ENCODE assay signal across 9 cellular contexts in genomic region chr11:60378359-60378758, GRCh38. TPM values are rescaled to one million over a fixed set of nuclear protein-coding genes. Genes with fewer than 3 reads are reported as not detected.
A peak's percentile ranks its signal among the peaks of the same experiment; 100 is the strongest.
DNase-seq lines count a peak whose midpoint lies in the region; ATAC-seq, FAIRE-seq and TF ChIP-seq lines count a peak whose summit lies in the region.
"Had no signal": no experiment of that assay in that cellular context is flagged by ENCODE, and none has a peak within 500 bp of the region (broad histone marks: within the 10 kb centered on the region; RNA-seq: fewer than 3 reads in every experiment).

A gene with protein sequence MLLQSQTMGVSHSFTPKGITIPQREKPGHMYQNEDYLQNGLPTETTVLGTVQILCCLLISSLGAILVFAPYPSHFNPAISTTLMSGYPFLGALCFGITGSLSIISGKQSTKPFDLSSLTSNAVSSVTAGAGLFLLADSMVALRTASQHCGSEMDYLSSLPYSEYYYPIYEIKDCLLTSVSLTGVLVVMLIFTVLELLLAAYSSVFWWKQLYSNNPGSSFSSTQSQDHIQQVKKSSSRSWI (plus strand): TSS chr11:60378532. CDS start chr11:60383142, 4,610 bp downstream.

- H3K4me1 ChIP-seq in body of pancreas = no peaks in the 10 kb centered on the region

- H3K4me3 ChIP-seq in body of pancreas = no peak within 1 kb of the TSS
- peak within 1 kb of the TSS in 5 of 7 experiments; percentile 3 to 22 (median 12) for H3K4me3 ChIP-seq in skin epidermis
- no peak within 1 kb of the TSS for H3K4me3 ChIP-seq in H7 (ENCODE audit: insufficient read depth, low read depth, low read length)

- no peaks in the 10 kb centered on the region for H3K27me3 ChIP-seq in body of pancreas
- no peaks in the 10 kb centered on the region for H3K27me3 ChIP-seq in H7 (ENCODE audit: control insufficient read depth, insufficient read depth, low read length)

- 46 to 67% methylated on average over 3 of the region's 3 CpGs for WGBS in body of pancreas, 2 donors

- H3K36me3 ChIP-seq in body of pancreas (replicated peaks in 1 of 2; ENCODE audit: insufficient read depth in 1 of 2, low read depth in 2 of 2) (no peaks in the 10 kb centered on the region), H7 (replicated peaks; ENCODE audit: control insufficient read depth, insufficient read depth, low read length) (no peaks in the 10 kb centered on the region)

- no peak for TF ChIP-seq CTCF in body of pancreas (IDR thresholded peaks at IDR 0.05)

- FAIRE-seq in HTR-8/SVneo (lab: Jason Lieb, UNC) = no peak
- FAIRE-seq: TTC549 had no signal

- peak in 2 of 3 donors; percentile 36 to 68 for TF ChIP-seq POLR2A in body of pancreas (IDR thresholded peaks at IDR 0.05)

- DNase-seq in AML-193 (lab: John Stamatoyannopoulos, UW) = peak; percentile 94 to 96
- peak in 2 of 4 donors; percentile 21 to 58 for DNase-seq in body of pancreas
- DNase-seq in H7 = no peak
- DNase-seq in HK-2 (ENCODE audit: unreplicated experiment) = no peak
- DNase-seq in HTR-8/SVneo (ENCODE audit: insufficient read length, low spot score) = no peak

- H3K27ac ChIP-seq in body of pancreas = peak within 1 kb of the TSS in 1 of 4 donors; percentile 67
- H3K27ac ChIP-seq in skin epidermis = peak within 1 kb of the TSS in 14 of 21 experiments; percentile 3 to 77 (median 46)

- ATAC-seq in GM19395 (IDR thresholded peaks at IDR 0.05; ENCODE audit: unreplicated experiment) (peak; percentile 93), HG03439 (IDR thresholded peaks at IDR 0.05; ENCODE audit: unreplicated experiment) (peak; percentile 72), body of pancreas (no peak)

- intact Hi-C loops in body of pancreas (cut with DNase I) = no loop called here

- no peaks in the 10 kb centered on the region for H3K9me3 ChIP-seq in body of pancreas

RNA-seq across cellular contexts. Expression of the gene that starts here (rescaled TPM):
- 10 to 100 TPM in 1 of 2 donors, 1 to 10 TPM in 1; 9.2 to 10.9 TPM for total RNA-seq in body of pancreas
- not detected in 2 replicates for total RNA-seq in H7 (2014; rRNA removed; shearing (Covaris generic))

Comparison
In these comparisons a context has a peak if more than half of its experiments do, and no peak if none do; other contexts are left out.
1. RNA of the gene that starts here (total RNA-seq): 9.2 to 10.9 TPM in body of pancreas; not detected in H7; every median in the first group is over 10 times any median in the second.
2. DNase-seq: peak in AML-193 (2 of 2); none in H7 (single experiment), HK-2 (single experiment) and HTR-8/SVneo (single experiment).
3. H3K4me3 ChIP-seq: peak in skin epidermis (5 of 7); none in body of pancreas (0 of 2) and H7 (single experiment).